Comparison of ENCODE assay signal across 8 cellular contexts in genomic region chr11:13462928-13463778, GRCh38. TPM values are rescaled to one million over a fixed set of nuclear protein-coding genes. Genes with fewer than 3 reads are reported as not detected.
DNase-seq lines count a peak whose midpoint lies in the region; ATAC-seq and TF ChIP-seq lines count a peak whose summit lies in the region.

TSS of gene BTBD10 (minus strand) at chr11:13463222. CDS start at chr11:13445124, 18,098 bp downstream.

- H3K4me3 ChIP-seq in ectodermal cell (ENCODE audit: insufficient read depth, low read depth, low read length) (peak within 1 kb of the TSS; percentile 94), lung (peak within 1 kb of the TSS; percentile 84)

- TF ChIP-seq CTCF in GM20000 (IDR thresholded peaks at IDR 0.05; ENCODE audit: extremely low read depth, missing control alignments) = no peak
- no peak for TF ChIP-seq CTCF in lung (IDR thresholded peaks at IDR 0.05; ENCODE audit: control extremely low read depth, extremely low read depth)

- H3K27ac ChIP-seq in ectodermal cell (ENCODE audit: insufficient read depth, low read depth, low read length, poor library complexity, severe bottlenecking) = peak within 1 kb of the TSS; percentile 76
- H3K27ac ChIP-seq in lung (ENCODE audit: low read depth in 1 of 2, low read length in 1 of 2) = peak within 1 kb of the TSS; percentile 93 to 95

- peak; percentile 97 for DNase-seq in COLO668 (lab: John Stamatoyannopoulos, UW; ENCODE audit: unreplicated experiment)
- peak; percentile 92 for DNase-seq in GM20000 (ENCODE audit: low spot score)
- peak; percentile 85 for DNase-seq in HS-5 (ENCODE audit: low read depth)
- peak; percentile 19 for DNase-seq in NK-92 (lab: John Stamatoyannopoulos, UW; ENCODE audit: unreplicated experiment)
- DNase-seq in activated CD8-positive, alpha-beta memory T cell treated with anti-CD3 and anti-CD28 coated beads for 1 hour (ENCODE audit: extremely low read depth in 1 of 2, low read depth in 1 of 2) = peak; percentile 63 to 86
- peak; percentile 93 for DNase-seq in lung (ENCODE audit: low spot score)
- peak; percentile 79 to 90 (median 85) for DNase-seq in stimulated activated CD4-positive, alpha-beta T cell treated with anti-CD3 and anti-CD28 coated beads, TNF-alpha, amount 100 ng/mL, for 24 hours (ENCODE audit: low read depth in 3 of 3)

- H3K27me3 ChIP-seq in ectodermal cell (ENCODE audit: control insufficient read depth, insufficient read depth, low read length, poor library complexity, severe bottlenecking) = no peaks in the 10 kb centered on the region
- no peaks in the 10 kb centered on the region for H3K27me3 ChIP-seq in lung (ENCODE audit: control insufficient read depth, insufficient read depth)

- ATAC-seq in lung (ENCODE audit: insufficient read depth, low FRiP score) = peak; percentile 97

- H3K9me3 ChIP-seq in ectodermal cell (ENCODE audit: control insufficient read depth, low read length) = no peaks in the 10 kb centered on the region
- H3K9me3 ChIP-seq in lung (ENCODE audit: control insufficient read depth in 2 of 2, insufficient read depth in 1 of 2, low read length in 1 of 2) = no peaks in the 10 kb centered on the region

- WGBS in ectodermal cell, 2 experiments = 0 to 1% methylated on average over 69 of the region's 69 CpGs
- WGBS in lung, 2 donors = 0 to 1% methylated on average over 67 to 69 of the region's 69 CpGs

- H3K36me3 ChIP-seq in ectodermal cell (ENCODE audit: control insufficient read depth, insufficient read depth, low read length) (no peaks in the 10 kb centered on the region), lung (ENCODE audit: control insufficient read depth in 2 of 2, insufficient read depth in 2 of 2, low read length in 2 of 2) (no peaks in the 10 kb centered on the region)

- H3K4me1 ChIP-seq in ectodermal cell (ENCODE audit: control insufficient read depth, insufficient read depth, low read length) = peaks cover 10% of the 10 kb centered on the region
- H3K4me1 ChIP-seq in lung (ENCODE audit: control insufficient read depth in 2 of 2, insufficient read depth in 2 of 2, low read length in 2 of 2) = peaks cover 0 to 12% of the 10 kb centered on the region in 2 donors

RNA-seq across cellular contexts. Expression of gene BTBD10, which starts in this region (rescaled TPM):
- 39.1 TPM for polyA plus RNA-seq in ectodermal cell (2013, experiment 1 of 4)
- 34.0 TPM for polyA plus RNA-seq in ectodermal cell (2013, experiment 2 of 4)
- 31.6 TPM for polyA plus RNA-seq in ectodermal cell (2013, experiment 3 of 4)
- 31.4 TPM for polyA plus RNA-seq in ectodermal cell (2013, experiment 4 of 4)
- total RNA-seq in lung = 10 to 100 TPM; 22.6 to 51.5 TPM
- 10 to 100 TPM in 1 of 2 donors, 1 to 10 TPM in 1; 9.9 to 19.8 TPM for polyA plus RNA-seq in lung

Comparison
In these comparisons a context has a peak if more than half of its experiments do, and no peak if none do; other contexts are left out.
1. Peak in every context shown above with its lines: DNase-seq, ATAC-seq, H3K4me3 ChIP-seq and H3K27ac ChIP-seq.
2. DNase-seq: peak in every context shown above with its lines; median percentile 97 in COLO668; 93 in lung; 92 in GM20000; 85 in HS-5; 85 in stimulated activated CD4-positive, alpha-beta T cell treated with anti-CD3 and anti-CD28 coated beads, TNF-alpha, amount 100 ng/mL, for 24 hours; 74 in activated CD8-positive, alpha-beta memory T cell treated with anti-CD3 and anti-CD28 coated beads for 1 hour; 19 in NK-92.